Comparison of ENCODE assay signal across 21 cellular contexts in genomic region chr10:93603023-93603422, GRCh38. TPM values are rescaled to one million over a fixed set of nuclear protein-coding genes. Genes with fewer than 3 reads are reported as not detected.
DNase-seq lines count a peak whose midpoint lies in the region; ATAC-seq and TF ChIP-seq lines count a peak whose summit lies in the region.
"Had no signal": no experiment of that assay in that cellular context is flagged by ENCODE, and none has a peak within 500 bp of the region (broad histone marks: within the 10 kb centered on the region; RNA-seq: fewer than 3 reads in every experiment).

No MANE protein-coding gene starts in this region.

- peak overlapping the region; percentile 82 to 91 (median 86) for H3K27ac ChIP-seq in right lobe of liver

- TF ChIP-seq CTCF in right lobe of liver (IDR thresholded peaks at IDR 0.05) (no peak), Calu3 (IDR thresholded peaks at IDR 0.05; ENCODE audit: unreplicated experiment) (no peak)

- H3K4me3 ChIP-seq in adipocyte (ENCODE audit: low read length), result peak overlapping the region; percentile 8
- peak overlapping the region in 2 of 3 donors; percentile 78 to 94 for H3K4me3 ChIP-seq in right lobe of liver
- H3K4me3 ChIP-seq: GM12878 had no signal

- WGBS in right lobe of liver (ENCODE audit: insufficient coverage, low coverage, low lambda C conversion rate, missing lambda C conversion rate), result 34% methylated on average over 2 of the region's 2 CpGs

- no peaks in the 10 kb centered on the region for H3K9me3 Mint-ChIP-seq in Calu3 (ENCODE audit: low read depth, unreplicated experiment)
- H3K9me3 Mint-ChIP-seq: GM23338, H9, HFFc6 had no signal

- H3K27me3 ChIP-seq in adipocyte (replicated peaks; ENCODE audit: control insufficient read depth, insufficient read depth, low read length) (peaks cover 40% of the 10 kb centered on the region), right lobe of liver (no peaks in the 10 kb centered on the region)

- TF ChIP-seq POLR2A in right lobe of liver (IDR thresholded peaks at IDR 0.05), result no peak

- peaks cover 15% of the 10 kb centered on the region for H3K27me3 Mint-ChIP-seq in Calu3 (ENCODE audit: unreplicated experiment)

- BruUV-seq in Calu3 (replicated peaks; lab: Mats Ljungman, UMichigan), result no TSS peak

- H3K36me3 Mint-ChIP-seq in Calu3 (ENCODE audit: insufficient read depth, unreplicated experiment), result peaks cover 6% of the 10 kb centered on the region
- H3K36me3 Mint-ChIP-seq: CD4-positive, alpha-beta memory T cell had no signal

- no peak overlapping the region for H3K9ac ChIP-seq in adipocyte (ENCODE audit: low read length)

- DNase-seq in adipocyte (ENCODE audit: low read depth) (no peak), left lobe of liver (ENCODE audit: low spot score) (no peak), right lobe of liver (no peak), Calu3 (no peak), KBM-7 (no peak), HEK293T (ENCODE audit: extremely low spot score) (no peak)
- DNase-seq: ACHN; C1 segment of cervical spinal cord; CD4-positive, alpha-beta memory T cell; COR-L47; DMS 273 treated with DMSO at 0.1 percent for 48 hours; DMS79; EL; GDM1; H9; HFFc6 had no signal

- H3K9me3 ChIP-seq in adipocyte (ENCODE audit: control insufficient read depth, low read length), result peaks cover 6% of the 10 kb centered on the region
- no peaks in the 10 kb centered on the region for H3K9me3 ChIP-seq in right lobe of liver

- H3K4me1 Mint-ChIP-seq in Calu3 (ENCODE audit: low read depth, unreplicated experiment), result peaks cover 8% of the 10 kb centered on the region

- H3K36me3 ChIP-seq in adipocyte (ENCODE audit: control insufficient read depth, insufficient read depth, low read length, severe bottlenecking) (no peaks in the 10 kb centered on the region), right lobe of liver (peaks cover 0 to 26% (median 11%) of the 10 kb centered on the region in 4 donors)

- CTCF ChIA-PET in Calu3 (lab: Charles Lee) (no interaction called here), HEK293T (lab: Yijun Ruan, JAX) (no interaction called here)

- peaks cover 34% of the 10 kb centered on the region for H3K4me1 ChIP-seq in adipocyte (ENCODE audit: control insufficient read depth, insufficient read depth, low read length)
- H3K4me1 ChIP-seq in right lobe of liver, result peaks cover 0 to 12% (median 4%) of the 10 kb centered on the region in 4 donors

- intact Hi-C loops in right lobe of liver (cut with DNase I), result no loop called here
- intact Hi-C loops in Calu3 (cut with micrococcal nuclease; ENCODE audit: unreplicated experiment), result no loop called here

- H3K27ac Mint-ChIP-seq in Calu3 (ENCODE audit: unreplicated experiment), result no peak overlapping the region
- H3K27ac Mint-ChIP-seq: CD4-positive, alpha-beta memory T cell; GM23338; H9; HFFc6 had no signal

- H3K4me3 Mint-ChIP-seq in Calu3 (ENCODE audit: low read depth, unreplicated experiment), result no peak overlapping the region
- H3K4me3 Mint-ChIP-seq: CD4-positive, alpha-beta memory T cell; GM23338; H9; HFFc6 had no signal

- in situ Hi-C loops in KBM-7 (cut with MboI; ENCODE audit: low pct_unique_long_range_greater_than_20kb, low sequenced_read_pairs), result no loop called here

- ATAC-seq in left lobe of liver, result peak; percentile 1
- peak in 3 of 4 donors; percentile 6 to 32 (median 26) for ATAC-seq in right lobe of liver
- ATAC-seq: GM12878, GM23338, HCT116 had no signal

- POLR2A ChIA-PET in HEK293T (lab: Yijun Ruan, JAX), result no interaction called here

TF ChIP-seq in HEK293T, 16 proteins besides CTCF, POLR2A, EP300 and RAD21:
- no peak for TF ChIP-seq LEF1 (IDR thresholded peaks at IDR 0.05; ENCODE audit: borderline replicate concordance)
- no peak for TF ChIP-seq SUZ12 (IDR thresholded peaks at IDR 0.05)
- no peak for TF ChIP-seq L3MBTL2 (conservative IDR thresholded peaks at IDR 0.05)
- no peak for TF ChIP-seq TARDBP (IDR thresholded peaks at IDR 0.05)
- no peak for TF ChIP-seq BHLHE40 (IDR thresholded peaks at IDR 0.05; ENCODE audit: borderline replicate concordance)
- TF ChIP-seq SP1 (IDR thresholded peaks at IDR 0.05), result no peak
- no peak for TF ChIP-seq FOXM1 (IDR thresholded peaks at IDR 0.05; ENCODE audit: borderline replicate concordance)
- no peak for TF ChIP-seq HDGF (IDR thresholded peaks at IDR 0.05; ENCODE audit: borderline replicate concordance)
- no peak for TF ChIP-seq NFRKB (IDR thresholded peaks at IDR 0.05)
- TF ChIP-seq ELF4 (IDR thresholded peaks at IDR 0.05), result no peak
- TF ChIP-seq FOXA1 (IDR thresholded peaks at IDR 0.05), result no peak
- no peak for TF ChIP-seq FOXK2 (IDR thresholded peaks at IDR 0.05)
- no peak for TF ChIP-seq ZNF384 (IDR thresholded peaks at IDR 0.05)
- no peak for TF ChIP-seq ARNT (IDR thresholded peaks at IDR 0.05)
- TF ChIP-seq CTBP1 (IDR thresholded peaks at IDR 0.05; ENCODE audit: borderline replicate concordance), result no peak
- no peak for TF ChIP-seq PKNOX1 (IDR thresholded peaks at IDR 0.05)

RNA-seq across cellular contexts. Expression of gene RBP4, which starts 2.0 kb away (rescaled TPM):
- total RNA-seq in left lobe of liver, result 6,485 TPM
- total RNA-seq in right lobe of liver, result 1,000 to 10,000 TPM; 4,975 to 8,539 (median 5,621) TPM
- total RNA-seq in Calu3 (2022), result 1.5 and 2.6 TPM in 2 replicates
- total RNA-seq: A172; CD4-positive, alpha-beta memory T cell; H9; HFFc6 had no signal

RNA-seq across cellular contexts. Expression of gene PDE6C, which starts 9.3 kb away (rescaled TPM):
- total RNA-seq in left lobe of liver (not detected), right lobe of liver (not detected), Calu3 (2022) (not detected in 2 replicates)
- total RNA-seq: A172; CD4-positive, alpha-beta memory T cell; GM12878; GM23338; H4; H9; HFFc6 had no signal

RNA-seq across cellular contexts. Expression of gene FFAR4, which starts 36.6 kb away (rescaled TPM):
- total RNA-seq in left lobe of liver (0.25 TPM), right lobe of liver (under 1 TPM; 0.07 to 0.27 (median 0.19) TPM), Calu3 (2022) (0.61 and 0.97 TPM in 2 replicates)
- total RNA-seq: A172; CD4-positive, alpha-beta memory T cell; GM12878; GM23338; H4; H9; HFFc6 had no signal

Comparison
In these comparisons a context has a peak if more than half of its experiments do, and no peak if none do; other contexts are left out.
1. RNA of gene RBP4, which starts 2.0 kb away (total RNA-seq): 6,485 TPM in left lobe of liver (single experiment) and 4,975 to 8,539 TPM in right lobe of liver; 1.5 to 2.6 TPM in Calu3; every median in the first group is over 1,000 times any median in the second.